Comparison of ENCODE assay signal across 26 cellular contexts in the genomic region with DNA sequence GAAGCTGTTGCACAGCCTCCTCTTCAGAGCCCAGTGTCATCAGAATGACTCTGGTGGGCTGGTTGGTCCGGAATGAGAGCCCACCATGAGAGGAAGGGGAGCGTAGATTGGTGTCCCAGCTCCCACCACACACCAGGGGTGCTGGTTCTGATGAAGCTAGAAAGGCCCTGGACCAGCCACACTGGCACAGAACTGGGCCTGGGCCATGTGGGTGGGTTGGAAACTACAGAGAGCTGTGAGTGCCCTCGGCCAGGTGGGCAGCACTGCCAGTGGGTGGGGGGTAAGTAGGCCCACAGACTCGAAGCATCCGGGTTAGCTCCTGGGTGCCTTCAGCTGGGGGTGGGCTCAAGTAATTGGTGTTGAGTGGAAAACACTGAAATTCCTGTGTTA. TPM values are rescaled to one million over a fixed set of nuclear protein-coding genes. Genes with fewer than 3 reads are reported as not detected.
"Had no signal": no experiment of that assay in that cellular context is flagged by ENCODE, and none has a peak within 500 bp of the region (broad histone marks: within the 10 kb centered on the region; RNA-seq: fewer than 3 reads in every experiment).

No MANE protein-coding gene starts in this region.

- ATAC-seq: activated CD4-positive, CD25-positive, alpha-beta regulatory T cell treated with anti-CD3 and anti-CD28 coated beads, Interleukin-2, amount 50 U/mL, for 24 hours; activated CD8-positive, alpha-beta T cell treated with anti-CD3 and anti-CD28 coated beads for 36 hours; Right ventricle myocardium inferior; T-cell had no signal

- H3K27ac ChIP-seq: brain microvascular endothelial cell, cardiac muscle cell, SK-N-MC had no signal

- H3K4me3 ChIP-seq: cardiac muscle cell, SK-N-MC had no signal

- H3K27ac Mint-ChIP-seq: activated CD8-positive, alpha-beta T cell treated with anti-CD3 and anti-CD28 coated beads for 36 hours; activated naive CD4-positive, alpha-beta T cell treated with anti-CD3 and anti-CD28 coated beads for 36 hours; activated naive CD8-positive, alpha-beta T cell treated with anti-CD3 and anti-CD28 coated beads for 36 hours; activated T-helper 1 cell treated with anti-CD3 and anti-CD28 coated beads, Interleukin-12 subunit alpha, Interleukin-12 subunit beta, Interleukin-2, Interleukin-4 antibody, amounts not matched to agents 30 ng/mL and 10 ng/mL and 1 ng/mL, durations not matched to agents 14 hours and 24 hours and 36 hours; T-cell had no signal

- DNase-seq: activated CD4-positive, alpha-beta T cell treated with anti-CD3 and anti-CD28 coated beads for 4 hours; activated CD8-positive, alpha-beta memory T cell treated with anti-CD3 and anti-CD28 coated beads, Interleukin-2, amount 50 U/mL, for 4 hours; activated CD8-positive, alpha-beta T cell treated with anti-CD3 and anti-CD28 coated beads for 36 hours; activated effector memory CD4-positive, alpha-beta T cell treated with anti-CD3 and anti-CD28 coated beads, Interleukin-2, amount 50 U/mL, for 16 hours; activated naive CD4-positive, alpha-beta T cell treated with anti-CD3 and anti-CD28 coated beads for 36 hours; activated naive CD8-positive, alpha-beta T cell treated with anti-CD3 and anti-CD28 coated beads for 36 hours; activated T-cell treated with anti-CD3 and anti-CD28 coated beads, Interleukin-2, amount 50 U/mL, for 1 hour; brain microvascular endothelial cell; cerebellar nuclear complex; MM.1S; NCI-H1105; NCI-H1436; NCI-H1694 treated with DMSO at 0.1 percent for 48 hours; NCI-H2029 treated with DMSO at 0.1 percent for 48 hours; NCI-H345; NCI-H510A; NCI-H526 treated with DMSO at 0.1 percent for 48 hours; NCI-H82; OCI-M1; RPMI8226; T-cell had no signal

- H3K4me3 Mint-ChIP-seq: activated CD8-positive, alpha-beta T cell treated with anti-CD3 and anti-CD28 coated beads for 36 hours; activated naive CD4-positive, alpha-beta T cell treated with anti-CD3 and anti-CD28 coated beads for 36 hours; activated naive CD8-positive, alpha-beta T cell treated with anti-CD3 and anti-CD28 coated beads for 36 hours; activated T-helper 1 cell treated with anti-CD3 and anti-CD28 coated beads, Interleukin-12 subunit alpha, Interleukin-12 subunit beta, Interleukin-2, Interleukin-4 antibody, amounts not matched to agents 30 ng/mL and 10 ng/mL and 1 ng/mL, durations not matched to agents 14 hours and 24 hours and 36 hours; T-cell had no signal

- H3K27me3 ChIP-seq: brain microvascular endothelial cell had no signal

- H3K27me3 Mint-ChIP-seq: activated CD8-positive, alpha-beta T cell treated with anti-CD3 and anti-CD28 coated beads for 36 hours; activated naive CD8-positive, alpha-beta T cell treated with anti-CD3 and anti-CD28 coated beads for 36 hours had no signal

- H3K36me3 ChIP-seq: brain microvascular endothelial cell, cardiac muscle cell had no signal

RNA-seq across cellular contexts. Expression of gene TFF1, which starts 11.6 kb away (rescaled TPM):
- total RNA-seq: activated naive CD4-positive, alpha-beta T cell treated with anti-CD3 and anti-CD28 coated beads for 36 hours; activated naive CD8-positive, alpha-beta T cell treated with anti-CD3 and anti-CD28 coated beads for 36 hours; activated T-helper 1 cell treated with anti-CD3 and anti-CD28 coated beads, Interleukin-12 subunit alpha, Interleukin-12 subunit beta, Interleukin-2, Interleukin-4 antibody, amounts not matched to agents 30 ng/mL and 10 ng/mL and 1 ng/mL, durations not matched to agents 14 hours and 24 hours and 36 hours; cardiac muscle cell; Right ventricle myocardium inferior had no signal
- polyA plus RNA-seq: cardiac muscle cell had no signal

RNA-seq across cellular contexts. Expression of gene TMPRSS3, which starts 17.9 kb away (rescaled TPM):
- total RNA-seq: cardiac muscle cell, Right ventricle myocardium inferior had no signal
- polyA plus RNA-seq: cardiac muscle cell had no signal

RNA-seq across cellular contexts. Expression of gene UBASH3A, which starts 25.8 kb away (rescaled TPM):
- total RNA-seq: cardiac muscle cell, Right ventricle myocardium inferior had no signal
- polyA plus RNA-seq: cardiac muscle cell had no signal

RNA-seq across cellular contexts. Expression of gene TFF2, which starts 27.2 kb away (rescaled TPM):
- total RNA-seq: activated CD8-positive, alpha-beta T cell treated with anti-CD3 and anti-CD28 coated beads for 36 hours; activated naive CD4-positive, alpha-beta T cell treated with anti-CD3 and anti-CD28 coated beads for 36 hours; activated naive CD8-positive, alpha-beta T cell treated with anti-CD3 and anti-CD28 coated beads for 36 hours; activated T-helper 1 cell treated with anti-CD3 and anti-CD28 coated beads, Interleukin-12 subunit alpha, Interleukin-12 subunit beta, Interleukin-2, Interleukin-4 antibody, amounts not matched to agents 30 ng/mL and 10 ng/mL and 1 ng/mL, durations not matched to agents 14 hours and 24 hours and 36 hours; cardiac muscle cell; Right ventricle myocardium inferior had no signal
- polyA plus RNA-seq: cardiac muscle cell had no signal
